Comparison of ENCODE assay signal across 15 cellular contexts in the genomic region with DNA sequence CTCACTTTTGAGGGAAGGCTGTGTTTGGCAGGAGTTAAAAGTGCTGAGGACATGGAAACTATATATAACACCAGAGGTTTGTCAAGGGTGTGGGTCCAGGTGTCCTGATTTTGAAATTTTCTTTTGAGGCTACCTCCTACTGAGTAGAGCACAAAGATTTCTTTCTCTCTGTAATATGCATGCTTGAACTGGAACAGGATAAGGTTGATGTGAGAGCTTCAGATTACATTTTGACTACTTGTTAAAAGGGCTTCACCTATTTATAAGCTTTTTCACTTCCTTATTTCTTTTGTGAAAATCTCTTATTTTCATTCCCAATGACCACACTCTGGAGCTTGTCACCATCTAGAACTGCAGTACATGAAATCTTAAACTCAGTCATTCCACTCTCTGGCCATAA.
DNase-seq lines count a peak whose midpoint lies in the region; ATAC-seq and TF ChIP-seq lines count a peak whose summit lies in the region.
"Had no signal": no experiment of that assay in that cellular context is flagged by ENCODE, and none has a peak within 500 bp of the region (broad histone marks: within the 10 kb centered on the region; RNA-seq: fewer than 3 reads in every experiment).

No MANE protein-coding gene starts in this region.

- H3K9me3 ChIP-seq in MM.1S (replicated peaks; ENCODE audit: insufficient read depth, low read length): no peaks in the 10 kb centered on the region
- H3K9me3 ChIP-seq: psoas muscle had no signal

- H3K27me3 Mint-ChIP-seq in effector memory CD8-positive, alpha-beta T cell: no peaks in the 10 kb centered on the region
- H3K27me3 Mint-ChIP-seq: CD4-positive, alpha-beta T cell had no signal

- peak overlapping the region; percentile 80 for H3K27ac ChIP-seq in MM.1S (ENCODE audit: low read length)
- H3K27ac ChIP-seq: psoas muscle, SK-N-MC had no signal

- peaks cover 0 to 4% of the 10 kb centered on the region in 2 donors for H3K9me3 Mint-ChIP-seq in effector memory CD8-positive, alpha-beta T cell
- H3K9me3 Mint-ChIP-seq: activated CD4-positive, alpha-beta T cell treated with anti-CD3 and anti-CD28 coated beads, Interleukin-2, amount 10 ng/mL, durations not matched to agents 7 days and 5 days; activated naive CD4-positive, alpha-beta T cell treated with anti-CD3 and anti-CD28 coated beads, Interleukin-2, amount 50 U/mL, for 72 hours; CD4-positive, alpha-beta T cell had no signal

- peaks cover 28% of the 10 kb centered on the region for H3F3A ChIP-seq in MM.1S (ENCODE audit: insufficient read depth, low read length)

- no peaks in the 10 kb centered on the region for H3K36me3 Mint-ChIP-seq in effector memory CD8-positive, alpha-beta T cell (ENCODE audit: insufficient read depth)
- H3K36me3 Mint-ChIP-seq: activated naive CD4-positive, alpha-beta T cell treated with anti-CD3 and anti-CD28 coated beads, Interleukin-2, amount 50 U/mL, for 72 hours had no signal

- H4K20me1 ChIP-seq in MM.1S (ENCODE audit: insufficient read depth, low read length): no peaks in the 10 kb centered on the region

- H3K9ac ChIP-seq in MM.1S (ENCODE audit: low read length): peak overlapping the region; percentile 3; the same call in 1 of the 2 replicates

- no peak overlapping the region for H3K4me3 Mint-ChIP-seq in effector memory CD8-positive, alpha-beta T cell
- H3K4me3 Mint-ChIP-seq: activated CD4-positive, alpha-beta T cell treated with anti-CD3 and anti-CD28 coated beads, Interleukin-2, amount 10 ng/mL, durations not matched to agents 7 days and 5 days; CD4-positive, alpha-beta T cell had no signal

- H3K79me2 ChIP-seq in MM.1S (ENCODE audit: low read length): no peaks in the 10 kb centered on the region

- peak overlapping the region; percentile 21; the same call in 1 of the 2 replicates for H3K4me3 ChIP-seq in MM.1S (ENCODE audit: low read length)
- H3K4me3 ChIP-seq: psoas muscle, SK-N-MC had no signal

- H3K27me3 ChIP-seq in MM.1S (replicated peaks; ENCODE audit: insufficient read depth, low read length): no peaks in the 10 kb centered on the region

- TF ChIP-seq CTCF in MM.1S (IDR thresholded peaks at IDR 0.05; ENCODE audit: low read length): no peak

- peak; percentile 82 for DNase-seq in MM.1S
- no peak for DNase-seq in effector memory CD8-positive, alpha-beta T cell
- no peak for DNase-seq in COR-L47 (lab: John Stamatoyannopoulos, UW)
- DNase-seq in dedifferentiated amniotic fluid mesenchymal stem cell (ENCODE audit: extremely low spot score): no peak
- DNase-seq in NCI-H2081 (lab: John Stamatoyannopoulos, UW): no peak
- DNase-seq: activated CD4-positive, alpha-beta T cell treated with anti-CD3 and anti-CD28 coated beads, Interleukin-2, amount 10 ng/mL, durations not matched to agents 7 days and 5 days; CD4-positive, alpha-beta T cell; NCI-H226; psoas muscle; stimulated activated CD4-positive, alpha-beta T cell treated with anti-CD3 and anti-CD28 coated beads, Interleukin-4, amount 100 ng/mL, for 4 hours had no signal

- H3K4me1 Mint-ChIP-seq in effector memory CD8-positive, alpha-beta T cell (ENCODE audit: low read depth in 2 of 2): no peaks in the 10 kb centered on the region
- H3K4me1 Mint-ChIP-seq: activated CD4-positive, alpha-beta T cell treated with anti-CD3 and anti-CD28 coated beads, Interleukin-2, amount 10 ng/mL, durations not matched to agents 7 days and 5 days had no signal

- H3K36me3 ChIP-seq in MM.1S (replicated peaks; ENCODE audit: insufficient read depth, low read length): no peaks in the 10 kb centered on the region

- H3K27ac Mint-ChIP-seq in effector memory CD8-positive, alpha-beta T cell: no peak overlapping the region
- H3K27ac Mint-ChIP-seq: activated CD4-positive, alpha-beta T cell treated with anti-CD3 and anti-CD28 coated beads, Interleukin-2, amount 10 ng/mL, durations not matched to agents 7 days and 5 days; activated naive CD4-positive, alpha-beta T cell treated with anti-CD3 and anti-CD28 coated beads, Interleukin-2, amount 50 U/mL, for 72 hours; CD4-positive, alpha-beta T cell had no signal

- H3K4me1 ChIP-seq in MM.1S (ENCODE audit: low read length): peaks cover 67% of the 10 kb centered on the region
- H3K4me1 ChIP-seq: psoas muscle had no signal

- H3K9me2 ChIP-seq in MM.1S (replicated peaks; ENCODE audit: insufficient read depth, low read length): no peaks in the 10 kb centered on the region

- ATAC-seq in GM18517 (IDR thresholded peaks at IDR 0.05; ENCODE audit: unreplicated experiment): peak; percentile 85
- ATAC-seq in GM21381 (IDR thresholded peaks at IDR 0.05; ENCODE audit: unreplicated experiment): peak; percentile 78
- peak; percentile 76 for ATAC-seq in HG02981 (IDR thresholded peaks at IDR 0.05; ENCODE audit: unreplicated experiment)
- ATAC-seq in effector memory CD8-positive, alpha-beta T cell (replicated peaks): no peak
- ATAC-seq: activated naive CD4-positive, alpha-beta T cell treated with anti-CD3 and anti-CD28 coated beads, Interleukin-2, amount 50 U/mL, for 72 hours; psoas muscle had no signal

- H3K4me2 ChIP-seq in MM.1S (ENCODE audit: low read depth, low read length): peak overlapping the region; percentile 73

- H2AFZ ChIP-seq in MM.1S (ENCODE audit: low read length): 0 out of 2 replicates have a peak overlapping the region, but pooled peaks have one; percentile 3
